26 cellular contexts compared by ENCODE assay signal in genomic region chr12:39595923-39596322, GRCh38. TPM values are rescaled to one million over a fixed set of nuclear protein-coding genes. Genes with fewer than 3 reads are reported as not detected.
DNase-seq lines count a peak whose midpoint lies in the region; ATAC-seq and TF ChIP-seq lines count a peak whose summit lies in the region.
"Had no signal": no experiment of that assay in that cellular context is flagged by ENCODE, and none has a peak within 500 bp of the region (broad histone marks: within the 10 kb centered on the region; RNA-seq: fewer than 3 reads in every experiment).

No MANE protein-coding gene starts in this region.

- TF ChIP-seq CTCF in RWPE1 (conservative IDR thresholded peaks at IDR 0.05; ENCODE audit: low read depth) (no peak), ovary (IDR thresholded peaks at IDR 0.05) (no peak)

- no peak overlapping the region for H3K4me3 ChIP-seq in ovary
- H3K4me3 ChIP-seq: BLaER1 treated with 17β-estradiol and CSF1 and Interleukin-3, amounts not matched to agents 10 nM and 100 nM; esophagus muscularis mucosa; SK-N-MC had no signal

- peaks cover 13% of the 10 kb centered on the region for H3K36me3 Mint-ChIP-seq in stimulated activated naive CD8-positive, alpha-beta T cell treated with anti-CD3 and anti-CD28 coated beads, Interleukin-15, Interleukin-2, amounts not matched to agents 100 ng/mL and 50 ng/mL, for 24 hours (ENCODE audit: low read depth)
- H3K36me3 Mint-ChIP-seq in activated naive CD8-positive, alpha-beta T cell treated with anti-CD3 and anti-CD28 coated beads, Interleukin-2, amount 50 U/mL, for 24 hours (ENCODE audit: low read depth): no peaks in the 10 kb centered on the region
- H3K36me3 Mint-ChIP-seq in naive thymus-derived CD8-positive, alpha-beta T cell: peaks cover 3 to 61% (median 27%) of the 10 kb centered on the region in 3 donors
- H3K36me3 Mint-ChIP-seq: activated naive CD4-positive, alpha-beta T cell treated with anti-CD3 and anti-CD28 coated beads, Interleukin-2, amount 50 U/mL, for 72 hours; mesothelial cell of epicardium; naive B cell had no signal

- DNase-seq in stimulated activated naive CD8-positive, alpha-beta T cell treated with anti-CD3 and anti-CD28 coated beads, Interleukin-15, Interleukin-2, amounts not matched to agents 100 U/mL and 50 U/mL, for 24 hours: no peak
- no peak for DNase-seq in activated naive CD8-positive, alpha-beta T cell treated with anti-CD3 and anti-CD28 coated beads, Interleukin-2, amount 50 U/mL, for 24 hours
- no peak for DNase-seq in naive thymus-derived CD8-positive, alpha-beta T cell
- no peak for DNase-seq in RWPE1 (ENCODE audit: low spot score)
- DNase-seq in ovary: no peak
- DNase-seq in NCI-H446 (lab: John Stamatoyannopoulos, UW): no peak
- DNase-seq: Caco-2, DMS79, GDM1, IMR-90, left ventricle myocardium superior, naive B cell, NCI-H1105, NCI-H2029, retina, T-helper 17 cell had no signal

- peak overlapping the region; percentile 6 for H3K27ac Mint-ChIP-seq in stimulated activated naive CD8-positive, alpha-beta T cell treated with anti-CD3 and anti-CD28 coated beads, Interleukin-15, Interleukin-2, amounts not matched to agents 100 ng/mL and 50 ng/mL, for 24 hours
- H3K27ac Mint-ChIP-seq in activated naive CD8-positive, alpha-beta T cell treated with anti-CD3 and anti-CD28 coated beads, Interleukin-2, amount 50 U/mL, for 24 hours: peak overlapping the region; percentile 85
- peak overlapping the region in 6 of 10 donors; percentile 13 to 52 (median 47) for H3K27ac Mint-ChIP-seq in naive thymus-derived CD8-positive, alpha-beta T cell
- H3K27ac Mint-ChIP-seq: activated naive CD4-positive, alpha-beta T cell treated with anti-CD3 and anti-CD28 coated beads, Interleukin-2, amount 50 U/mL, for 72 hours; dendritic cell treated with granulocyte-macrophage colony-stimulating factor and Interleukin-4, amounts not matched to agents 40 ng/mL and 50 ng/mL, for 4 days; mesothelial cell of epicardium; T-helper 17 cell had no signal

- H3K27me3 ChIP-seq in ovary: no peaks in the 10 kb centered on the region
- H3K27me3 ChIP-seq: BLaER1 treated with 17β-estradiol and CSF1 and Interleukin-3, amounts not matched to agents 10 nM and 100 nM; esophagus muscularis mucosa had no signal

- no peak for TF ChIP-seq POLR2A in ovary (IDR thresholded peaks at IDR 0.05)

- no peak overlapping the region for H3K4me3 Mint-ChIP-seq in stimulated activated naive CD8-positive, alpha-beta T cell treated with anti-CD3 and anti-CD28 coated beads, Interleukin-15, Interleukin-2, amounts not matched to agents 100 ng/mL and 50 ng/mL, for 24 hours
- H3K4me3 Mint-ChIP-seq in activated naive CD8-positive, alpha-beta T cell treated with anti-CD3 and anti-CD28 coated beads, Interleukin-2, amount 50 U/mL, for 24 hours: no peak overlapping the region
- H3K4me3 Mint-ChIP-seq in naive thymus-derived CD8-positive, alpha-beta T cell: no peak overlapping the region
- H3K4me3 Mint-ChIP-seq: dendritic cell treated with granulocyte-macrophage colony-stimulating factor and Interleukin-4, amounts not matched to agents 40 ng/mL and 50 ng/mL, for 4 days; mesothelial cell of epicardium; naive B cell; T-helper 17 cell had no signal

- H3K9me3 Mint-ChIP-seq in stimulated activated naive CD8-positive, alpha-beta T cell treated with anti-CD3 and anti-CD28 coated beads, Interleukin-15, Interleukin-2, amounts not matched to agents 100 ng/mL and 50 ng/mL, for 24 hours: no peaks in the 10 kb centered on the region
- no peaks in the 10 kb centered on the region for H3K9me3 Mint-ChIP-seq in activated naive CD8-positive, alpha-beta T cell treated with anti-CD3 and anti-CD28 coated beads, Interleukin-2, amount 50 U/mL, for 24 hours
- no peaks in the 10 kb centered on the region for H3K9me3 Mint-ChIP-seq in naive thymus-derived CD8-positive, alpha-beta T cell
- H3K9me3 Mint-ChIP-seq: activated naive CD4-positive, alpha-beta T cell treated with anti-CD3 and anti-CD28 coated beads, Interleukin-2, amount 50 U/mL, for 72 hours; dendritic cell treated with granulocyte-macrophage colony-stimulating factor and Interleukin-4, amounts not matched to agents 40 ng/mL and 50 ng/mL, for 4 days; mesothelial cell of epicardium; naive B cell had no signal

- no peaks in the 10 kb centered on the region for H3K4me1 ChIP-seq in ovary (ENCODE audit: insufficient read depth)
- H3K4me1 ChIP-seq: BLaER1 treated with 17β-estradiol and CSF1 and Interleukin-3, amounts not matched to agents 10 nM and 100 nM; esophagus muscularis mucosa had no signal

- TF ChIP-seq EP300 in ovary (IDR thresholded peaks at IDR 0.05): no peak

- 36 to 40% (median 39%) methylated on average over 2 of the region's 2 CpGs for WGBS in ovary, 3 donors

- intact Hi-C loops in ovary (cut with DNase I): no loop called here

- H3K4me1 Mint-ChIP-seq in stimulated activated naive CD8-positive, alpha-beta T cell treated with anti-CD3 and anti-CD28 coated beads, Interleukin-15, Interleukin-2, amounts not matched to agents 100 ng/mL and 50 ng/mL, for 24 hours (ENCODE audit: low read depth): peaks cover 12% of the 10 kb centered on the region
- H3K4me1 Mint-ChIP-seq in activated naive CD8-positive, alpha-beta T cell treated with anti-CD3 and anti-CD28 coated beads, Interleukin-2, amount 50 U/mL, for 24 hours: peaks cover 10% of the 10 kb centered on the region
- H3K4me1 Mint-ChIP-seq in naive thymus-derived CD8-positive, alpha-beta T cell: peaks cover 4 to 23% (median 17%) of the 10 kb centered on the region in 4 donors
- H3K4me1 Mint-ChIP-seq: mesothelial cell of epicardium, naive B cell had no signal

- H3K36me3 ChIP-seq in ovary: no peaks in the 10 kb centered on the region
- H3K36me3 ChIP-seq: BLaER1 treated with 17β-estradiol and CSF1 and Interleukin-3, amounts not matched to agents 10 nM and 100 nM; esophagus muscularis mucosa had no signal

- ATAC-seq in stimulated activated naive CD8-positive, alpha-beta T cell treated with anti-CD3 and anti-CD28 coated beads, Interleukin-15, Interleukin-2, amounts not matched to agents 100 U/mL and 50 U/mL, for 24 hours: no peak
- no peak for ATAC-seq in activated naive CD8-positive, alpha-beta T cell treated with anti-CD3 and anti-CD28 coated beads, Interleukin-2, amount 50 U/mL, for 24 hours
- no peak for ATAC-seq in naive thymus-derived CD8-positive, alpha-beta T cell
- no peak for ATAC-seq in HG03521 (IDR thresholded peaks at IDR 0.05; ENCODE audit: unreplicated experiment)
- ATAC-seq: activated CD4-positive, CD25-positive, alpha-beta regulatory T cell treated with anti-CD3 and anti-CD28 coated beads, Interleukin-2, amount 50 U/mL, for 24 hours; left ventricle myocardium superior; T-helper 17 cell had no signal

- H3K27ac ChIP-seq in RWPE1: no peak overlapping the region
- no peak overlapping the region for H3K27ac ChIP-seq in ovary
- H3K27ac ChIP-seq: BLaER1 treated with 17β-estradiol and CSF1 and Interleukin-3, amounts not matched to agents 10 nM and 100 nM; esophagus muscularis mucosa; SK-N-MC had no signal

- POLR2A ChIA-PET in naive thymus-derived CD8-positive, alpha-beta T cell (lab: Charles Lee): no interaction called here
- POLR2A ChIA-PET in RWPE1 (lab: Yijun Ruan, JAX; ENCODE audit: low non-redundant PET): no interaction called here

- no peaks in the 10 kb centered on the region for H3K27me3 Mint-ChIP-seq in stimulated activated naive CD8-positive, alpha-beta T cell treated with anti-CD3 and anti-CD28 coated beads, Interleukin-15, Interleukin-2, amounts not matched to agents 100 ng/mL and 50 ng/mL, for 24 hours
- H3K27me3 Mint-ChIP-seq in activated naive CD8-positive, alpha-beta T cell treated with anti-CD3 and anti-CD28 coated beads, Interleukin-2, amount 50 U/mL, for 24 hours: no peaks in the 10 kb centered on the region
- no peaks in the 10 kb centered on the region for H3K27me3 Mint-ChIP-seq in naive thymus-derived CD8-positive, alpha-beta T cell
- H3K27me3 Mint-ChIP-seq: dendritic cell treated with granulocyte-macrophage colony-stimulating factor and Interleukin-4, amounts not matched to agents 40 ng/mL and 50 ng/mL, for 4 days; naive B cell; T-helper 17 cell had no signal

- no peaks in the 10 kb centered on the region for H3K9me3 ChIP-seq in ovary
- H3K9me3 ChIP-seq: BLaER1 treated with 17β-estradiol and CSF1 and Interleukin-3, amounts not matched to agents 10 nM and 100 nM; Caco-2; esophagus muscularis mucosa had no signal

- CTCF ChIA-PET in RWPE1 (lab: Yijun Ruan, JAX): no interaction called here

RNA-seq across cellular contexts. Expression of gene ABCD2, which starts 23.7 kb away (rescaled TPM):
- 10 to 100 TPM; 22.9 to 23.3 TPM for total RNA-seq in naive thymus-derived CD8-positive, alpha-beta T cell
- 10 to 100 TPM; 12.1 to 14.0 (median 12.7) TPM for polyA plus RNA-seq in naive thymus-derived CD8-positive, alpha-beta T cell
- under 1 TPM; 0.08 to 0.57 (median 0.13) TPM for total RNA-seq in ovary
- under 1 TPM; 0.05 to 0.43 TPM for polyA plus RNA-seq in ovary
- total RNA-seq: Caco-2, IMR-90 had no signal
- polyA plus RNA-seq: AG04450, IMR-90 had no signal

Comparison
In these comparisons a context has a peak if more than half of its experiments do, and no peak if none do; other contexts are left out.
1. H3K27ac Mint-ChIP-seq: peak in every context shown above with its lines; median percentile 85 in activated naive CD8-positive, alpha-beta T cell treated with anti-CD3 and anti-CD28 coated beads, Interleukin-2, amount 50 U/mL, for 24 hours; 47 in naive thymus-derived CD8-positive, alpha-beta T cell; 6 in stimulated activated naive CD8-positive, alpha-beta T cell treated with anti-CD3 and anti-CD28 coated beads, Interleukin-15, Interleukin-2, amounts not matched to agents 100 ng/mL and 50 ng/mL, for 24 hours.
2. RNA of gene ABCD2, which starts 23.7 kb away (total RNA-seq): 22.9 to 23.3 TPM in naive thymus-derived CD8-positive, alpha-beta T cell; 0.08 to 0.57 TPM in ovary; every median in the first group is over 10 times any median in the second.